Comparison of ENCODE assay signal across 12 cellular contexts in the genomic region with DNA sequence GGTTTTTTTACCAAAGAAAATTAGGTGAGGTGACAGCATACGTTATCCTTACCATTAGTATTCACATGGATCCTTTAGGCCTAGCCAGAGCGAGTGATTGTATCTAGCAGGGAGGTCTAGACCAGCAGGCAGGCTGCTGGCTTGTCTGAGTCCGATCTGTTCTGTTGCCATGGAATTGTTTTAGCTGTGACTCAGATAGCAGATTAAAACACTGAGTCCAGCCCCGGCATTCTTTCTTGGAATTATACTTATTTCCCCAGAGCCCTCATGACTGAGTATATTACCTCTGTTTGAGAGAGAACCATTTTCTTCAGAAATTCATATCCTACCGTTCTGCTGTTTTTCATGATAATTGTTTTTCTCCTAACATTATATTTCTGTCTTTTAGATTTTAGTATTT. TPM values are rescaled to one million over a fixed set of nuclear protein-coding genes. Genes with fewer than 3 reads are reported as not detected.
DNase-seq lines count a peak whose midpoint lies in the region; ATAC-seq lines count a peak whose summit lies in the region.
"Had no signal": no experiment of that assay in that cellular context is flagged by ENCODE, and none has a peak within 500 bp of the region (broad histone marks: within the 10 kb centered on the region; RNA-seq: fewer than 3 reads in every experiment).

No MANE protein-coding gene starts in this region.

- peaks cover 9% of the 10 kb centered on the region for H3K36me3 Mint-ChIP-seq in activated T-cell treated with anti-CD3 and anti-CD28 coated beads, Interleukin-2, amount 50 U/mL, for 4 hours (ENCODE audit: insufficient read depth)

- no peaks in the 10 kb centered on the region for H3K4me1 ChIP-seq in mesodermal cell (ENCODE audit: control insufficient read depth, insufficient read depth, low read length, poor library complexity, severe bottlenecking)
- H3K4me1 ChIP-seq: SJCRH30 had no signal

- peaks cover 39% of the 10 kb centered on the region for H3K36me3 ChIP-seq in mesodermal cell (ENCODE audit: control insufficient read depth, insufficient read depth, low read length)

- DNase-seq in AG08395 (ENCODE audit: low spot score) (peak; percentile 81), LHCN-M2 (ENCODE audit: low read depth) (peak; percentile 81), dedifferentiated amniotic fluid mesenchymal stem cell (ENCODE audit: extremely low spot score) (peak; percentile 84), NCI-H1417 (lab: John Stamatoyannopoulos, UW) (no peak), NCI-H2196 (lab: John Stamatoyannopoulos, UW; ENCODE audit: unreplicated experiment) (no peak), cerebellum (ENCODE audit: low spot score) (no peak)
- DNase-seq in activated T-cell treated with anti-CD3 and anti-CD28 coated beads, Interleukin-2, amount 50 U/mL, for 4 hours, result no peak
- DNase-seq: SJCRH30; stimulated activated CD4-positive, alpha-beta T cell treated with anti-CD3 and anti-CD28 coated beads, Interleukin-12 subunit alpha, Interleukin-12 subunit beta, amount 100 ng/mL, for 4 hours; stimulated activated naive CD8-positive, alpha-beta T cell treated with anti-CD3 and anti-CD28 coated beads, Interleukin-15, amount 100 ng/mL, for 72 hours had no signal

- no peaks in the 10 kb centered on the region for H3K27me3 Mint-ChIP-seq in activated T-cell treated with anti-CD3 and anti-CD28 coated beads, Interleukin-2, amount 50 U/mL, for 4 hours (ENCODE audit: low read depth)
- H3K27me3 Mint-ChIP-seq: central memory CD8-positive, alpha-beta T cell; stimulated activated naive CD8-positive, alpha-beta T cell treated with anti-CD3 and anti-CD28 coated beads, Interleukin-15, amount 100 ng/mL, for 72 hours had no signal

- H3K27ac ChIP-seq in mesodermal cell (ENCODE audit: low read depth, low read length, severe bottlenecking), result peak overlapping the region; percentile 71
- H3K27ac ChIP-seq: SJCRH30 had no signal

- ATAC-seq in activated T-cell treated with anti-CD3 and anti-CD28 coated beads, Interleukin-2, amount 50 U/mL, for 4 hours, result no peak
- ATAC-seq: stimulated activated naive CD8-positive, alpha-beta T cell treated with anti-CD3 and anti-CD28 coated beads, Interleukin-15, amount 100 ng/mL, for 72 hours had no signal

- no peak overlapping the region for H3K4me3 ChIP-seq in mesodermal cell (ENCODE audit: extremely low read depth, insufficient read depth, low read length, poor library complexity, severe bottlenecking)
- H3K4me3 ChIP-seq: SJCRH30 had no signal

- H3K4me1 Mint-ChIP-seq in activated T-cell treated with anti-CD3 and anti-CD28 coated beads, Interleukin-2, amount 50 U/mL, for 4 hours (ENCODE audit: low read depth), result no peaks in the 10 kb centered on the region
- H3K4me1 Mint-ChIP-seq: central memory CD8-positive, alpha-beta T cell; stimulated activated naive CD8-positive, alpha-beta T cell treated with anti-CD3 and anti-CD28 coated beads, Interleukin-15, amount 100 ng/mL, for 72 hours had no signal

- no peaks in the 10 kb centered on the region for H3K9me3 Mint-ChIP-seq in activated T-cell treated with anti-CD3 and anti-CD28 coated beads, Interleukin-2, amount 50 U/mL, for 4 hours
- H3K9me3 Mint-ChIP-seq: central memory CD8-positive, alpha-beta T cell; stimulated activated naive CD8-positive, alpha-beta T cell treated with anti-CD3 and anti-CD28 coated beads, Interleukin-15, amount 100 ng/mL, for 72 hours had no signal

- H3K4me3 Mint-ChIP-seq in activated T-cell treated with anti-CD3 and anti-CD28 coated beads, Interleukin-2, amount 50 U/mL, for 4 hours, result no peak overlapping the region
- H3K4me3 Mint-ChIP-seq: central memory CD8-positive, alpha-beta T cell; stimulated activated naive CD8-positive, alpha-beta T cell treated with anti-CD3 and anti-CD28 coated beads, Interleukin-15, amount 100 ng/mL, for 72 hours had no signal

- no peaks in the 10 kb centered on the region for H3K9me3 ChIP-seq in mesodermal cell (ENCODE audit: control insufficient read depth, low read length)
- H3K9me3 ChIP-seq: SJCRH30 had no signal

- WGBS in mesodermal cell (ENCODE audit: insufficient coverage in 2 of 2), 2 experiments, result no CpG with 5 or more reads among the region's 5 CpGs

RNA-seq across cellular contexts. Expression of gene OCRL, which starts 37.4 kb away (rescaled TPM):
- total RNA-seq in LHCN-M2 (2014; rRNA removed), result 16.7 and 18.4 TPM in 2 replicates
- 14.1 TPM for polyA plus RNA-seq in LHCN-M2 (2012)
- polyA plus RNA-seq in mesodermal cell (2013, experiment 1 of 2), result 30.4 TPM
- polyA plus RNA-seq in mesodermal cell (2013, experiment 2 of 2), result 30.5 TPM
- 26.1 TPM for total RNA-seq in cerebellum
- total RNA-seq in activated T-cell treated with anti-CD3 and anti-CD28 coated beads, Interleukin-2, amount 50 U/mL, for 4 hours, result 1 to 10 TPM; 2.8 to 3.0 (median 3.0) TPM

RNA-seq across cellular contexts. Expression of gene SMARCA1, which starts 54.2 kb away (rescaled TPM):
- total RNA-seq in LHCN-M2 (2014; rRNA removed) (38.0 and 42.6 TPM in 2 replicates), cerebellum (50.4 TPM)
- polyA plus RNA-seq in LHCN-M2 (2012), result 24.6 TPM
- 93.3 TPM for polyA plus RNA-seq in mesodermal cell (2013, experiment 1 of 2)
- polyA plus RNA-seq in mesodermal cell (2013, experiment 2 of 2), result 108 TPM
- under 1 TPM; 0.28 to 0.45 (median 0.38) TPM for total RNA-seq in activated T-cell treated with anti-CD3 and anti-CD28 coated beads, Interleukin-2, amount 50 U/mL, for 4 hours

Comparison
In these comparisons a context has a peak if more than half of its experiments do, and no peak if none do; other contexts are left out.
1. DNase-seq: peak in AG08395 (single experiment), LHCN-M2 (single experiment) and dedifferentiated amniotic fluid mesenchymal stem cell (single experiment); none in NCI-H1417 (0 of 3), NCI-H2196 (single experiment), cerebellum (single experiment) and activated T-cell treated with anti-CD3 and anti-CD28 coated beads, Interleukin-2, amount 50 U/mL, for 4 hours (single experiment).
2. RNA of gene SMARCA1, which starts 54.2 kb away (total RNA-seq): 50.4 TPM in cerebellum (single experiment) and 38.0 to 42.6 TPM in LHCN-M2; 0.28 to 0.45 TPM in activated T-cell treated with anti-CD3 and anti-CD28 coated beads, Interleukin-2, amount 50 U/mL, for 4 hours; every median in the first group is over 10 times any median in the second.